Comparison of ENCODE assay signal across 9 cellular contexts in the genomic region with DNA sequence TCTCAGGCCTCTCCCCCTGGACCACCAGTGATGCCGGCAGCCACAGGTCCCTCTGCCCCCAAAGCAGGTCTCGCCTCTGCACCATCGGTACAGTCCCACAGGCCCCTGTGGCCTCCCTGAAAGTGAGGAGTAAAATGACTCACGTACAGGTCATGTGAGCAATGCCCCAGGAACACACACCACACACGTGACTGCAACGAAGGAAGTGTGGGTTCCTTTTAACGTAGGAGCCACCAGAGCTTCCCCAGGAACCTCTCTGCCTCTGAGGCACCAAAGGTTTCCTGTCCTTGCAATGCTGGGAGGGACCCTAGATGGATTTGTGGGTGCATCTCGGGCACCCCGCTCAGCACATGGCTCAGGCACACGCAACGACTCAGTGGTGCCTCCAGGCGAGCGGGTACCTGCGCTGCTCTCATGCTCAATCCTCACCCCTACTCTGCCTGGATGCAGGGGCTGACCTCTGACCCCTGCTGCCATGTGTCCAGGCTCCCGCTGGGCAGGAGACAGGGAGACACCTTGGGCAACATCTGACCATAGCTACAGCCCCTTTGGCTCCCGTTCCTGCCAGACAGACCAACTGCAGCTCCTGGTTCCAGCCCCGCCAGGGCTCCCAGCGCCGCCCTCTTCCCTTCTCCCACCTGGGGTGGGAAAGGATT.
DNase-seq lines count a peak whose midpoint lies in the region; ATAC-seq and TF ChIP-seq lines count a peak whose summit lies in the region.
"Had no signal": no experiment of that assay in that cellular context is flagged by ENCODE, and none has a peak within 500 bp of the region (broad histone marks: within the 10 kb centered on the region; RNA-seq: fewer than 3 reads in every experiment).

No MANE protein-coding gene starts in this region.

- no peak overlapping the region for H3K27ac ChIP-seq in CD8-positive, alpha-beta memory T cell (ENCODE audit: low read depth, low read length)
- H3K27ac ChIP-seq in Peyer's patch (peak overlapping the region in 3 of 4 donors; percentile 59 to 80 (median 64)), smooth muscle cell (ENCODE audit: low read depth) (no peak overlapping the region)

- H3F3A ChIP-seq in smooth muscle cell (ENCODE audit: low read depth), result peaks cover 8% of the 10 kb centered on the region

- peak; percentile 11 to 72 (median 36) for DNase-seq in CD8-positive, alpha-beta memory T cell
- DNase-seq in Peyer's patch, result peak in 2 of 3 donors; percentile 25 to 63
- peak; percentile 85 for DNase-seq in activated effector memory CD4-positive, alpha-beta T cell treated with anti-CD3 and anti-CD28 coated beads, Interleukin-2, amount 50 U/mL, for 16 hours
- no peak for DNase-seq in memory B cell (ENCODE audit: low spot score in 2 of 2)
- DNase-seq in type B pancreatic cell (ENCODE audit: extremely low spot score, unreplicated experiment), result no peak
- DNase-seq in NCI-H748 treated with DMSO at 0.1 percent for 48 hours (lab: John Stamatoyannopoulos, UW), result no peak
- DNase-seq in RPMI8226, result no peak
- no peak for DNase-seq in smooth muscle cell (lab: John Stamatoyannopoulos, UW; ENCODE audit: unreplicated experiment)

- CTCF ChIA-PET in CD8-positive, alpha-beta memory T cell (lab: Charles Lee), result interaction anchor here (0.7 to 1.4 kb wide), 4 partner anchors 13 to 81 kb away, joined by 3 to 6 read pairs (median 3); no protein-coding TSS in a partner anchor

- H2AFZ ChIP-seq in smooth muscle cell (ENCODE audit: low read depth), result no peak overlapping the region

- no peak for TF ChIP-seq CTCF in Peyer's patch (IDR thresholded peaks at IDR 0.05)
- TF ChIP-seq CTCF in type B pancreatic cell (conservative IDR thresholded peaks at IDR 0.05), result no peak
- TF ChIP-seq CTCF in smooth muscle cell (IDR thresholded peaks at IDR 0.05; ENCODE audit: borderline replicate concordance, insufficient read depth, poor library complexity, severe bottlenecking), result no peak

- peaks cover 0 to 4% of the 10 kb centered on the region in 2 donors for H3K27me3 Mint-ChIP-seq in CD8-positive, alpha-beta memory T cell
- H3K27me3 Mint-ChIP-seq in memory B cell (no peaks in the 10 kb centered on the region), type B pancreatic cell (peaks cover 4% of the 10 kb centered on the region)

- peak overlapping the region; percentile 26 for H3K4me3 ChIP-seq in CD8-positive, alpha-beta memory T cell (ENCODE audit: low read length)
- H3K4me3 ChIP-seq in Peyer's patch, result no peak overlapping the region
- no peak overlapping the region for H3K4me3 ChIP-seq in smooth muscle cell

- H3K27ac Mint-ChIP-seq in CD8-positive, alpha-beta memory T cell, result peak overlapping the region in 7 of 8 donors; percentile 49 to 94 (median 88)
- H3K27ac Mint-ChIP-seq in memory B cell (peak overlapping the region; percentile 24), type B pancreatic cell (peak overlapping the region; percentile 56)

- H3K9me3 Mint-ChIP-seq in CD8-positive, alpha-beta memory T cell, result no peaks in the 10 kb centered on the region
- H3K9me3 Mint-ChIP-seq in memory B cell, result peaks cover 6% of the 10 kb centered on the region
- H3K9me3 Mint-ChIP-seq in type B pancreatic cell, result no peaks in the 10 kb centered on the region

- POLR2A ChIA-PET in CD8-positive, alpha-beta memory T cell (lab: Charles Lee), result no interaction called here

- no peaks in the 10 kb centered on the region for H3K79me2 ChIP-seq in smooth muscle cell (ENCODE audit: low read depth)

- H3K4me1 Mint-ChIP-seq in CD8-positive, alpha-beta memory T cell, result peaks cover 22 to 36% (median 28%) of the 10 kb centered on the region in 3 donors
- H3K4me1 Mint-ChIP-seq in memory B cell (peaks cover 12% of the 10 kb centered on the region), type B pancreatic cell (ENCODE audit: unreplicated experiment) (peaks cover 32% of the 10 kb centered on the region)

- H3K4me3 Mint-ChIP-seq in CD8-positive, alpha-beta memory T cell, result peak overlapping the region; percentile 46 to 81 (median 62)
- no peak overlapping the region for H3K4me3 Mint-ChIP-seq in memory B cell
- H3K4me3 Mint-ChIP-seq in type B pancreatic cell, result no peak overlapping the region

- no peaks in the 10 kb centered on the region for H4K20me1 ChIP-seq in smooth muscle cell (ENCODE audit: low read depth)

- H3K9ac ChIP-seq in smooth muscle cell (ENCODE audit: low read depth), result no peak overlapping the region

- ATAC-seq in memory B cell (ENCODE audit: low read depth), result no peak

- H3K27me3 ChIP-seq in CD8-positive, alpha-beta memory T cell (ENCODE audit: insufficient read depth, low read length, poor library complexity, severe bottlenecking), result no peaks in the 10 kb centered on the region
- H3K27me3 ChIP-seq in Peyer's patch (no peaks in the 10 kb centered on the region), smooth muscle cell (ENCODE audit: low read depth) (no peaks in the 10 kb centered on the region)

- no peaks in the 10 kb centered on the region for H3K9me3 ChIP-seq in CD8-positive, alpha-beta memory T cell (ENCODE audit: low read length)
- H3K9me3 ChIP-seq in Peyer's patch, result no peaks in the 10 kb centered on the region
- H3K9me3 ChIP-seq in smooth muscle cell (replicated peaks; ENCODE audit: low read depth), result no peaks in the 10 kb centered on the region

- H3K4me1 ChIP-seq in CD8-positive, alpha-beta memory T cell (ENCODE audit: insufficient read depth, low read length), result peaks cover 28% of the 10 kb centered on the region
- H3K4me1 ChIP-seq in Peyer's patch (peaks cover 0 to 35% (median 7%) of the 10 kb centered on the region in 4 donors), smooth muscle cell (ENCODE audit: low read depth) (peaks cover 9% of the 10 kb centered on the region)

- 85% methylated on average over 19 of the region's 19 CpGs for WGBS in smooth muscle cell (ENCODE audit: low lambda C conversion rate)

- peaks cover 6 to 7% (median 7%) of the 10 kb centered on the region in 3 donors for H3K36me3 Mint-ChIP-seq in CD8-positive, alpha-beta memory T cell
- peaks cover 21% of the 10 kb centered on the region for H3K36me3 Mint-ChIP-seq in memory B cell
- H3K36me3 Mint-ChIP-seq in type B pancreatic cell, result peaks cover 3% of the 10 kb centered on the region
- H3K36me3 Mint-ChIP-seq: brain had no signal

- no peak overlapping the region for H3K4me2 ChIP-seq in smooth muscle cell

- no peak for TF ChIP-seq POLR2A in Peyer's patch (IDR thresholded peaks at IDR 0.05)

- H3K36me3 ChIP-seq in CD8-positive, alpha-beta memory T cell (ENCODE audit: insufficient read depth, low read length), result no peaks in the 10 kb centered on the region
- H3K36me3 ChIP-seq in Peyer's patch (no peaks in the 10 kb centered on the region), smooth muscle cell (ENCODE audit: low read depth) (no peaks in the 10 kb centered on the region)

Comparison
In these comparisons a context has a peak if more than half of its experiments do, and no peak if none do; other contexts are left out.
1. DNase-seq: peak in CD8-positive, alpha-beta memory T cell (5 of 5), Peyer's patch (2 of 3) and activated effector memory CD4-positive, alpha-beta T cell treated with anti-CD3 and anti-CD28 coated beads, Interleukin-2, amount 50 U/mL, for 16 hours (single experiment); none in memory B cell (0 of 2), type B pancreatic cell (single experiment), NCI-H748 treated with DMSO at 0.1 percent for 48 hours (single experiment), RPMI8226 (single experiment) and smooth muscle cell (single experiment).
2. H3K27ac ChIP-seq: peak in Peyer's patch (3 of 4); none in CD8-positive, alpha-beta memory T cell (single experiment) and smooth muscle cell (single experiment).
3. H3K27ac Mint-ChIP-seq: peak in every context shown above with its lines; median percentile 88 in CD8-positive, alpha-beta memory T cell; 56 in type B pancreatic cell; 24 in memory B cell.
4. H3K4me3 Mint-ChIP-seq: peak in CD8-positive, alpha-beta memory T cell (7 of 7); none in memory B cell (single experiment) and type B pancreatic cell (single experiment).